10 cellular contexts compared by ENCODE assay signal in the genomic region with DNA sequence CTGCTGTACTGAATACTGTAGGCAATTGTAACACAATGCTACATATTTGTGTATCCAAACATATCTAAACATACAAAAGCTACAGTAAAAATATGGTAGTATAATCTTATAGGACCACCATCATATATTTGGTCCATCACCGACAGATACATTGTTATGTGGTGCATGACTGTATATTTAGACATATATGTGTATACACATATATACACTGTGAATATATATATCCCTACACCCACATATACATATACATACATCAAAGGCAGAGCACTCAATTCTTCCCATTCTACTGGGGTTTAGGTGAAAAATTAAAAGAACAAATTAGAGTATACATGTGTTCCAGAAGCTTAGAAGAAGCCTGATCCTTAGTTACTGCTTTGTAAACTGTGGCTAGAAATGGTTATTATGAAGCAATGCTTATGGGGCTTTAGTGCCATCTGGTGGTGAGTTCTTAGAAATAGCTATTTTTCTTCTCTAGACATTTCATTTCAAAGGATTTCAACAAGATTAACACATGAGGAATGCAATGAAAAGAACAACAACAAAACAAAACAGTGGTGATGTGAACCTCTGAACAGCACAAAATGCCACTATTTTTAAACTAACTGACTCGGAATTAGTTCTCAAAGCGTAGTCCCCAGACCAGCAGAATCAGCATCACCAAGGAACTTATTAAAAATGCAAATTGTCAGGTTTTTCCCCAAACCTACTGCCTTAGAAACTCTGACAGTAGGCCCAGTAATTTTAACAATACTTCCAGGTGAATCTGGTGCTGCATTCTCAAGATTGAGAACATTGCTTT. TPM values are rescaled to one million over a fixed set of nuclear protein-coding genes. Genes with fewer than 3 reads are reported as not detected.
DNase-seq lines count a peak whose midpoint lies in the region; ATAC-seq, FAIRE-seq and TF ChIP-seq lines count a peak whose summit lies in the region.
"Had no signal": no experiment of that assay in that cellular context is flagged by ENCODE, and none has a peak within 500 bp of the region (broad histone marks: within the 10 kb centered on the region; RNA-seq: fewer than 3 reads in every experiment).

No MANE protein-coding gene starts in this region.

- 51 to 58% methylated on average over 3 of the region's 3 CpGs for WGBS in testis, 2 donors

- ATAC-seq in HG02884 (IDR thresholded peaks at IDR 0.05; ENCODE audit: unreplicated experiment), result no peak

- peak; percentile 5 for DNase-seq in CMK (ENCODE audit: low read depth)
- peak; percentile 3 for DNase-seq in GM19239 (ENCODE audit: insufficient read length, low spot score)
- peak; percentile 46 for DNase-seq in M059J (ENCODE audit: low read depth)
- DNase-seq in glutamatergic neuron, result no peak
- no peak for DNase-seq in testis
- DNase-seq in activated T-cell treated with anti-CD3 and anti-CD28 coated beads for 4 hours, result no peak

- H3K9me3 Mint-ChIP-seq in glutamatergic neuron (ENCODE audit: unreplicated experiment), result no peaks in the 10 kb centered on the region

- H3K4me3 Mint-ChIP-seq in glutamatergic neuron (ENCODE audit: unreplicated experiment), result no peak overlapping the region

- H3K4me1 Mint-ChIP-seq in glutamatergic neuron (ENCODE audit: low read depth, unreplicated experiment), result no peaks in the 10 kb centered on the region

- no peaks in the 10 kb centered on the region for H3K4me1 ChIP-seq in testis

- no peaks in the 10 kb centered on the region for H3K27me3 ChIP-seq in testis

- no peaks in the 10 kb centered on the region for H3K27me3 Mint-ChIP-seq in glutamatergic neuron (ENCODE audit: unreplicated experiment)

- TF ChIP-seq POLR2A in testis (IDR thresholded peaks at IDR 0.05), result no peak

- no peak overlapping the region for H3K27ac ChIP-seq in testis

- H3K36me3 Mint-ChIP-seq in glutamatergic neuron (ENCODE audit: unreplicated experiment), result no peaks in the 10 kb centered on the region

- peak; percentile 55 for TF ChIP-seq CTCF in glutamatergic neuron (IDR thresholded peaks at IDR 0.05; ENCODE audit: partially characterized antibody, unreplicated experiment)
- peak in 2 of 3 experiments; percentile 26 to 56 for TF ChIP-seq CTCF in testis (IDR thresholded peaks at IDR 0.05)

- no peaks in the 10 kb centered on the region for H3K36me3 ChIP-seq in testis (ENCODE audit: low read depth, missing control alignments)

- intact Hi-C loops in testis (cut with DNase I; ENCODE audit: low total_unique reads), result no loop called here

- no peak overlapping the region for H3K4me3 ChIP-seq in testis

- H3K9me3 ChIP-seq in testis, result no peaks in the 10 kb centered on the region

- H3K27ac Mint-ChIP-seq in glutamatergic neuron (ENCODE audit: unreplicated experiment), result no peak overlapping the region

- FAIRE-seq in GM19239 (lab: Jason Lieb, UNC) (peak; percentile 84), TTC549 (lab: Jason Lieb, UNC) (peak; percentile 59)

RNA-seq across cellular contexts. Expression of gene PKHD1, which starts 38.0 kb away (rescaled TPM):
- 0.02 TPM in 1 of 2 replicates, not detected in the other for total RNA-seq in M059J (2014; rRNA removed; shearing (Covaris generic))
- total RNA-seq in glutamatergic neuron (ENCODE audit: unreplicated experiment), result 0.02 TPM
- total RNA-seq in testis, result 1 to 10 TPM; 1.3 to 1.7 TPM
- 2.3 TPM for polyA plus RNA-seq in testis (ENCODE audit: insufficient read depth, low read depth, low replicate concordance)
- total RNA-seq: pulmonary artery endothelial cell; T-helper 1 cell treated with Interleukin-12 subunit alpha and Interleukin-12 subunit beta and Interleukin-4 antibody, amounts not matched to agents 30 ng/mL and 1 ng/mL, for 36 hours had no signal

Comparison
In these comparisons a context has a peak if more than half of its experiments do, and no peak if none do; other contexts are left out.
1. DNase-seq: peak in CMK (single experiment), GM19239 (single experiment) and M059J (single experiment); none in glutamatergic neuron (single experiment), testis (single experiment) and activated T-cell treated with anti-CD3 and anti-CD28 coated beads for 4 hours (single experiment).